31 cellular contexts compared by ENCODE assay signal in the genomic region with DNA sequence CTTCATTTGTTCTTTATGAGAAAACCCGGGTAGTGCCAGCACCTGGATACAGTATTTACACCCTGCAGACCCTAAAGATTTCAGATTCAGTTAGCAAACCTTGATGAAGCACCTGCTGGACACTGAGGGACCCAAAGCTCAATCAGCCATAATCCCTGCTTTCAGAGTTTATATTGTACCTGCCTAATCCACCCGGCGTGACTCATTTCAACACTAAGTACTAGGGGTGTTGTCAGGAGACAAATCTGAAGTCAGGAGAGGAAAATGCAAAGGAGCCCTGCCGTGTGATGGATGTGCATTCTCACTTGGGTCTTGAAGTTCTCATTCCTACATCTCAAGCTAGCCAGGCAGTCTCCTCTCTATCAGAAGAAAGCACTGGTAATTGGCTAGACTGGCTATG.
"Had no signal": no experiment of that assay in that cellular context is flagged by ENCODE, and none has a peak within 500 bp of the region (broad histone marks: within the 10 kb centered on the region; RNA-seq: fewer than 3 reads in every experiment).

No MANE protein-coding gene starts in this region.

- H3K4me1 Mint-ChIP-seq: neural crest cell had no signal

- H3K9me3 ChIP-seq: ascending aorta, colonic mucosa, gastrocnemius medialis, left lung, lower lobe of right lung, testis, uterus had no signal

- DNase-seq: activated CD4-positive, alpha-beta T cell treated with anti-CD3 and anti-CD28 coated beads for 1 hour; activated CD8-positive, alpha-beta T cell treated with anti-CD3 and anti-CD28 coated beads, Interleukin-2, amount 10 ng/mL, durations not matched to agents 7 days and 5 days; activated naive CD4-positive, alpha-beta T cell; activated T-cell treated with anti-CD3 and anti-CD28 coated beads for 4 hours; activated T-cell treated with anti-CD3 and anti-CD28 coated beads, Interleukin-2, amount 50 U/mL, for 72 hours; cerebellar nuclear complex; colonic mucosa; effector CD8-positive, alpha-beta T cell; gastrocnemius medialis; glutamatergic neuron; left lung; lower lobe of right lung; mesenchymal stem cell; naive thymus-derived CD8-positive, alpha-beta T cell; stimulated activated CD4-positive, alpha-beta T cell treated with anti-CD3 and anti-CD28 coated beads, Interleukin-12 subunit alpha, Interleukin-12 subunit beta, amount 100 ng/mL, for 4 hours; stimulated activated CD4-positive, alpha-beta T cell treated with anti-CD3 and anti-CD28 coated beads, Interleukin-4, amount 100 ng/mL, for 1 hour; stimulated activated naive CD8-positive, alpha-beta T cell treated with anti-CD3 and anti-CD28 coated beads, Interleukin-15, Interleukin-2, amounts not matched to agents 100 U/mL and 50 U/mL, for 24 hours; testis; uterus had no signal

- H3K27ac ChIP-seq: ascending aorta, cardiac muscle cell, colonic mucosa, epithelial cell of prostate, gastrocnemius medialis, left lung, lower lobe of right lung, skin epidermis, testis, uterus had no signal

- FAIRE-seq: endometrium, islet of Langerhans had no signal

- ATAC-seq: gastrocnemius medialis; left lung; lower lobe of right lung; naive thymus-derived CD8-positive, alpha-beta T cell; sciatic nerve; stimulated activated naive CD8-positive, alpha-beta T cell treated with anti-CD3 and anti-CD28 coated beads, Interleukin-15, Interleukin-2, amounts not matched to agents 100 U/mL and 50 U/mL, for 24 hours; WTC11 had no signal

- H3K27ac Mint-ChIP-seq: activated CD8-positive, alpha-beta T cell treated with anti-CD3 and anti-CD28 coated beads, Interleukin-2, amount 10 ng/mL, durations not matched to agents 7 days and 5 days; activated T-cell treated with anti-CD3 and anti-CD28 coated beads, Interleukin-2, amount 50 U/mL, for 72 hours; brain; progenitor cell of endocrine pancreas; type B pancreatic cell had no signal

- H3K4me3 ChIP-seq: ascending aorta, cardiac muscle cell, colonic mucosa, gastrocnemius medialis, left lung, lower lobe of right lung, skin epidermis, testis, uterus had no signal

- H3K4me1 ChIP-seq: colonic mucosa, gastrocnemius medialis, uterus had no signal

- H3K27me3 Mint-ChIP-seq: brain, progenitor cell of endocrine pancreas, type B pancreatic cell had no signal

- H3K36me3 ChIP-seq: gastrocnemius medialis, uterus had no signal

- H3K27me3 ChIP-seq: ascending aorta, cardiac muscle cell, colonic mucosa, gastrocnemius medialis, left lung, testis, uterus had no signal

- H3K4me3 Mint-ChIP-seq: activated CD8-positive, alpha-beta T cell treated with anti-CD3 and anti-CD28 coated beads, Interleukin-2, amount 10 ng/mL, durations not matched to agents 7 days and 5 days; brain; neural crest cell; type B pancreatic cell; WTC11 had no signal

- H3K9me3 Mint-ChIP-seq: neural crest cell, WTC11 had no signal
